ENCODE assay signal across 1 cellular context in the genomic region with DNA sequence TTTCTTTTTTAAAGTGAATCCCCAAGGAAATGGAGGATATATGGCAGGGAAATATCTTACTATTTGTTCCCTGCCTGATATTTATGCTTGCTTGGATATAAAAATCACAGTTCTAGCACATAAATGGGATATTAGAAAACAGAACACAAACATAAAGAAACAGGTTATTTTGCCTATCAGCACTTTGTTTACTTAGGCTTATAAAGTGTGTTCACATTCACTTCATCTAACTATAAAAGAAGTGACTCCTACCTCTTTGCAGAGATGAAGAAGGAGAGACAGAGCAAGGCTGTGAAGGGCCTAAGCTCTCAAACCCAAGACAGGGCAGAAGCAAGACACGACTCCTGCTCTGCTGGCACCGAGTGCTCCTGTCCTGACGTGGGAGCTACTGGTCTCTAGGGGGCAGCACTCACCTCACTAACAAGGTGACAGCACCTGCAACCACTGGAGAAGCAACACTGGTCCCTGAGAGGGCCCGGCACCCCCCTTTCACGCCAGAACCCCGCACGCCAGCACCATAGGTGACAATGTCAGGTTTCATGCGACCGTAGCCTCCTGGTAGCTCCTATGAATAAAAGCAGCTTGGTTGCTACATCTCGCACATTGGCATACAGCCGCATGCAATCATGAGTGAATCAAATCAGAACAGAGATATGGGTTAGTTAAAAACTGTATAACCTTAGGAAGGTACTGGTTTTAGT.
A peak's percentile ranks its signal among the peaks of the same experiment; 100 is the strongest.
TF ChIP-seq lines count a peak whose summit lies in the region.

No MANE protein-coding gene starts in this region.

TF ChIP-seq in GM12878, 131 proteins besides CTCF, POLR2A, EP300 and RAD21 (continued from another document):
- TF ChIP-seq YY1 (IDR thresholded peaks at IDR 0.05; ENCODE audit: low read depth, low read length), result 0 out of 2 replicates have a peak, but pooled peaks have one; percentile 28
- TF ChIP-seq EGR1 (IDR thresholded peaks at IDR 0.05; ENCODE audit: borderline replicate concordance in 1 of 2, low read depth in 2 of 2, low read length in 2 of 2), result 0 out of 3 replicates have a peak, but pooled peaks of 1 of the 2 experiments have one; percentile 8
- TF ChIP-seq, protein P1, sequence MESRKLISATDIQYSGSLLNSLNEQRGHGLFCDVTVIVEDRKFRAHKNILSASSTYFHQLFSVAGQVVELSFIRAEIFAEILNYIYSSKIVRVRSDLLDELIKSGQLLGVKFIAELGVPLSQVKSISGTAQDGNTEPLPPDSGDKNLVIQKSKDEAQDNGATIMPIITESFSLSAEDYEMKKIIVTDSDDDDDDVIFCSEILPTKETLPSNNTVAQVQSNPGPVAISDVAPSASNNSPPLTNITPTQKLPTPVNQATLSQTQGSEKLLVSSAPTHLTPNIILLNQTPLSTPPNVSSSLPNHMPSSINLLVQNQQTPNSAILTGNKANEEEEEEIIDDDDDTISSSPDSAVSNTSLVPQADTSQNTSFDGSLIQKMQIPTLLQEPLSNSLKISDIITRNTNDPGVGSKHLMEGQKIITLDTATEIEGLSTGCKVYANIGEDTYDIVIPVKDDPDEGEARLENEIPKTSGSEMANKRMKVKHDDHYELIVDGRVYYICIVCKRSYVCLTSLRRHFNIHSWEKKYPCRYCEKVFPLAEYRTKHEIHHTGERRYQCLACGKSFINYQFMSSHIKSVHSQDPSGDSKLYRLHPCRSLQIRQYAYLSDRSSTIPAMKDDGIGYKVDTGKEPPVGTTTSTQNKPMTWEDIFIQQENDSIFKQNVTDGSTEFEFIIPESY (IDR thresholded peaks at IDR 0.05), result 0 out of 2 replicates have a peak, but pooled peaks have one; percentile 17
- TF ChIP-seq, protein P2, sequence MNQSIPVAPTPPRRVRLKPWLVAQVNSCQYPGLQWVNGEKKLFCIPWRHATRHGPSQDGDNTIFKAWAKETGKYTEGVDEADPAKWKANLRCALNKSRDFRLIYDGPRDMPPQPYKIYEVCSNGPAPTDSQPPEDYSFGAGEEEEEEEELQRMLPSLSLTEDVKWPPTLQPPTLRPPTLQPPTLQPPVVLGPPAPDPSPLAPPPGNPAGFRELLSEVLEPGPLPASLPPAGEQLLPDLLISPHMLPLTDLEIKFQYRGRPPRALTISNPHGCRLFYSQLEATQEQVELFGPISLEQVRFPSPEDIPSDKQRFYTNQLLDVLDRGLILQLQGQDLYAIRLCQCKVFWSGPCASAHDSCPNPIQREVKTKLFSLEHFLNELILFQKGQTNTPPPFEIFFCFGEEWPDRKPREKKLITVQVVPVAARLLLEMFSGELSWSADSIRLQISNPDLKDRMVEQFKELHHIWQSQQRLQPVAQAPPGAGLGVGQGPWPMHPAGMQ (IDR thresholded peaks at IDR 0.05; ENCODE audit: borderline replicate concordance), result no peak
- TF ChIP-seq HDGF (IDR thresholded peaks at IDR 0.05), result 0 out of 2 replicates have a peak, but pooled peaks have one; percentile 45
- 0 out of 2 replicates have a peak, but pooled peaks have one; percentile 42 for TF ChIP-seq LARP7 (IDR thresholded peaks at IDR 0.05)
- TF ChIP-seq SMC3 (IDR thresholded peaks at IDR 0.05; ENCODE audit: borderline replicate concordance, low read length), result peak; percentile 74
